ENCODE assay signal across 8 cellular contexts in genomic region chr16:30458561-30459394, GRCh38. TPM values are rescaled to one million over a fixed set of nuclear protein-coding genes. Genes with fewer than 3 reads are reported as not detected.
A peak's percentile ranks its signal among the peaks of the same experiment; 100 is the strongest.
DNase-seq lines count a peak whose midpoint lies in the region; ATAC-seq and TF ChIP-seq lines count a peak whose summit lies in the region.

No MANE protein-coding gene starts in this region.

- peak; percentile 50 to 89 (median 71) for DNase-seq in CD8-positive, alpha-beta memory T cell
- peak; percentile 93 for DNase-seq in activated CD8-positive, alpha-beta memory T cell treated with anti-CD3 and anti-CD28 coated beads for 24 hours
- DNase-seq in left lung (peak; percentile 81 to 91), COLO829 (ENCODE audit: low spot score) (no peak), GM23248 (no peak)

- H3K4me1 Mint-ChIP-seq in CD8-positive, alpha-beta memory T cell: peaks cover 41 to 72% (median 63%) of the 10 kb centered on the region in 3 donors
- H3K4me1 Mint-ChIP-seq in stimulated activated naive CD8-positive, alpha-beta T cell treated with anti-CD3 and anti-CD28 coated beads, Interleukin-15, Interleukin-2, amounts not matched to agents 100 ng/mL and 50 ng/mL, for 24 hours (ENCODE audit: low read depth): peaks cover 56% of the 10 kb centered on the region

- peak overlapping the region; percentile 18 for H3K4me3 ChIP-seq in CD8-positive, alpha-beta memory T cell (ENCODE audit: low read length)
- H3K4me3 ChIP-seq in KMS-11 (IDR thresholded peaks at IDR 0.05; ENCODE audit: insufficient read depth, low read depth, low read length): no peak overlapping the region
- H3K4me3 ChIP-seq in left lung: no peak overlapping the region
- no peak overlapping the region for H3K4me3 ChIP-seq in GM23248

- 78 to 80% methylated on average over 20 to 22 of the region's 22 CpGs for WGBS in GM23248 (ENCODE audit: low coverage in 1 of 2, low lambda C conversion rate in 2 of 2, missing lambda C conversion rate in 2 of 2), 2 experiments

- peak; percentile 79 for ATAC-seq in GM21515 (IDR thresholded peaks at IDR 0.05; ENCODE audit: unreplicated experiment)
- ATAC-seq in left lung: peak; percentile 85

- H4K20me1 ChIP-seq in KMS-11 (ENCODE audit: insufficient read depth): no peaks in the 10 kb centered on the region
- H4K20me1 ChIP-seq in GM23248 (ENCODE audit: insufficient read depth): no peaks in the 10 kb centered on the region

- no peaks in the 10 kb centered on the region for H3F3A ChIP-seq in GM23248 (ENCODE audit: insufficient read depth)

- peak overlapping the region; percentile 27; the same call in 1 of the 2 replicates for H2AFZ ChIP-seq in KMS-11 (ENCODE audit: low read depth)
- no peak overlapping the region for H2AFZ ChIP-seq in GM23248

- H3K27me3 Mint-ChIP-seq in CD8-positive, alpha-beta memory T cell: no peaks in the 10 kb centered on the region
- H3K27me3 Mint-ChIP-seq in stimulated activated naive CD8-positive, alpha-beta T cell treated with anti-CD3 and anti-CD28 coated beads, Interleukin-15, Interleukin-2, amounts not matched to agents 100 ng/mL and 50 ng/mL, for 24 hours: no peaks in the 10 kb centered on the region

- no peak overlapping the region for H3K27ac ChIP-seq in CD8-positive, alpha-beta memory T cell (ENCODE audit: low read depth, low read length)
- peak overlapping the region; percentile 91 for H3K27ac ChIP-seq in KMS-11
- peak overlapping the region in 1 of 2 donors; percentile 68 for H3K27ac ChIP-seq in left lung
- H3K27ac ChIP-seq in GM23248: no peak overlapping the region

- H3K4me1 ChIP-seq in CD8-positive, alpha-beta memory T cell (ENCODE audit: insufficient read depth, low read length): peaks cover 25% of the 10 kb centered on the region
- H3K4me1 ChIP-seq in KMS-11 (ENCODE audit: low read depth, poor library complexity, severe bottlenecking) (peaks cover 61% of the 10 kb centered on the region), left lung (peaks cover 0 to 24% of the 10 kb centered on the region in 2 donors), GM23248 (ENCODE audit: insufficient read depth) (no peaks in the 10 kb centered on the region)

- H3K27ac Mint-ChIP-seq in CD8-positive, alpha-beta memory T cell: peak overlapping the region; percentile 68 to 95 (median 89)
- H3K27ac Mint-ChIP-seq in stimulated activated naive CD8-positive, alpha-beta T cell treated with anti-CD3 and anti-CD28 coated beads, Interleukin-15, Interleukin-2, amounts not matched to agents 100 ng/mL and 50 ng/mL, for 24 hours: peak overlapping the region; percentile 94

- H3K4me3 Mint-ChIP-seq in CD8-positive, alpha-beta memory T cell: peak overlapping the region; percentile 41 to 82 (median 70)
- H3K4me3 Mint-ChIP-seq in stimulated activated naive CD8-positive, alpha-beta T cell treated with anti-CD3 and anti-CD28 coated beads, Interleukin-15, Interleukin-2, amounts not matched to agents 100 ng/mL and 50 ng/mL, for 24 hours: peak overlapping the region; percentile 68

- intact Hi-C loops in left lung (cut with DNase I): no loop called here

- H3K4me2 ChIP-seq in KMS-11 (peak overlapping the region; percentile 67), GM23248 (ENCODE audit: unreplicated experiment) (no peak overlapping the region)

- in situ Hi-C loops in GM23248 (cut with MboI): no loop called here

- no peaks in the 10 kb centered on the region for H3K36me3 ChIP-seq in CD8-positive, alpha-beta memory T cell (ENCODE audit: insufficient read depth, low read length)
- H3K36me3 ChIP-seq in KMS-11 (ENCODE audit: insufficient read depth): no peaks in the 10 kb centered on the region
- no peaks in the 10 kb centered on the region for H3K36me3 ChIP-seq in left lung
- H3K36me3 ChIP-seq in GM23248 (ENCODE audit: low read depth): no peaks in the 10 kb centered on the region

- H3K36me3 Mint-ChIP-seq in CD8-positive, alpha-beta memory T cell: no peaks in the 10 kb centered on the region
- no peaks in the 10 kb centered on the region for H3K36me3 Mint-ChIP-seq in stimulated activated naive CD8-positive, alpha-beta T cell treated with anti-CD3 and anti-CD28 coated beads, Interleukin-15, Interleukin-2, amounts not matched to agents 100 ng/mL and 50 ng/mL, for 24 hours (ENCODE audit: low read depth)

- POLR2A ChIA-PET in CD8-positive, alpha-beta memory T cell (lab: Charles Lee): interaction anchor here (0.6 to 6.2 kb wide), 11 partner anchors 9 to 113 kb away, joined by 3 to 102 read pairs (median 4); partner anchors contain the start of genes DCTPP1 and ITGAL

- CTCF ChIA-PET in CD8-positive, alpha-beta memory T cell (lab: Charles Lee): interaction anchor here (1.0 to 4.4 kb wide), 9 partner anchors 9 to 140 kb away, joined by 3 to 43 read pairs (median 16); partner anchors contain the start of genes DCTPP1, ITGAL and SEPHS2

- H3K79me2 ChIP-seq in KMS-11 (ENCODE audit: insufficient read depth, low read depth) (no peaks in the 10 kb centered on the region), GM23248 (ENCODE audit: insufficient read depth) (no peaks in the 10 kb centered on the region)

- H3K9ac ChIP-seq in KMS-11 (peak overlapping the region; percentile 58), GM23248 (no peak overlapping the region)

- no peaks in the 10 kb centered on the region for H3K27me3 ChIP-seq in CD8-positive, alpha-beta memory T cell (ENCODE audit: insufficient read depth, low read length, poor library complexity, severe bottlenecking)
- no peaks in the 10 kb centered on the region for H3K27me3 ChIP-seq in KMS-11 (ENCODE audit: insufficient read depth, low read depth)
- H3K27me3 ChIP-seq in left lung: no peaks in the 10 kb centered on the region
- no peaks in the 10 kb centered on the region for H3K27me3 ChIP-seq in GM23248 (replicated peaks; ENCODE audit: insufficient read depth)

- H3K9me3 ChIP-seq in CD8-positive, alpha-beta memory T cell (ENCODE audit: low read length): no peaks in the 10 kb centered on the region
- H3K9me3 ChIP-seq in left lung: no peaks in the 10 kb centered on the region
- H3K9me3 ChIP-seq in GM23248 (ENCODE audit: low read depth): no peaks in the 10 kb centered on the region

- TF ChIP-seq CTCF in KMS-11 (conservative IDR thresholded peaks at IDR 0.05; ENCODE audit: low read depth, low read length) (no peak), left lung (IDR thresholded peaks at IDR 0.05) (no peak)

- H3K9me2 ChIP-seq in GM23248 (ENCODE audit: insufficient read depth): no peaks in the 10 kb centered on the region

- no peaks in the 10 kb centered on the region for H3K9me3 Mint-ChIP-seq in CD8-positive, alpha-beta memory T cell
- H3K9me3 Mint-ChIP-seq in stimulated activated naive CD8-positive, alpha-beta T cell treated with anti-CD3 and anti-CD28 coated beads, Interleukin-15, Interleukin-2, amounts not matched to agents 100 ng/mL and 50 ng/mL, for 24 hours: no peaks in the 10 kb centered on the region

RNA-seq across cellular contexts. Expression of gene SEPHS2, which starts 13.1 kb away (rescaled TPM):
- total RNA-seq in CD8-positive, alpha-beta memory T cell: 10 to 100 TPM; 68.2 to 71.0 TPM
- polyA plus RNA-seq in CD8-positive, alpha-beta memory T cell: 59.0 TPM
- 10 to 100 TPM; 50.3 to 64.0 TPM for total RNA-seq in left lung
- total RNA-seq in GM23248 (2014; rRNA removed; shearing (Covaris generic)): 6.2 and 6.4 TPM in 2 replicates
- polyA plus RNA-seq in GM23248 (2016; fragmentation: Nextera tagmentation; extraction: Ambion mirVana): 26.9 and 27.5 TPM in 2 replicates

RNA-seq across cellular contexts. Expression of gene ITGAL, which starts 13.8 kb away (rescaled TPM):
- total RNA-seq in CD8-positive, alpha-beta memory T cell: 100 to 1,000 TPM; 333 to 363 TPM
- polyA plus RNA-seq in CD8-positive, alpha-beta memory T cell: 256 TPM
- total RNA-seq in left lung: 10 to 100 TPM; 19.9 to 60.2 TPM
- total RNA-seq in GM23248 (2014; rRNA removed; shearing (Covaris generic)): 0.65 TPM in 1 of 2 replicates, not detected in the other
- polyA plus RNA-seq in GM23248 (2016; fragmentation: Nextera tagmentation; extraction: Ambion mirVana): 0.27 TPM in 1 of 2 replicates, not detected in the other

RNA-seq across cellular contexts. Expression of gene DCTPP1, which starts 28.9 kb away (rescaled TPM):
- 100 to 1,000 TPM; 174 to 175 TPM for total RNA-seq in CD8-positive, alpha-beta memory T cell
- polyA plus RNA-seq in CD8-positive, alpha-beta memory T cell: 73.7 TPM
- 10 to 100 TPM; 26.2 to 37.4 TPM for total RNA-seq in left lung
- total RNA-seq in GM23248 (2014; rRNA removed; shearing (Covaris generic)): 20.2 and 24.3 TPM in 2 replicates
- polyA plus RNA-seq in GM23248 (2016; fragmentation: Nextera tagmentation; extraction: Ambion mirVana): 45.7 and 47.3 TPM in 2 replicates

RNA-seq across cellular contexts. Expression of gene ZNF771, which starts 51.4 kb away (rescaled TPM):
- 1 to 10 TPM; 7.3 to 9.8 TPM for total RNA-seq in CD8-positive, alpha-beta memory T cell
- polyA plus RNA-seq in CD8-positive, alpha-beta memory T cell: 6.0 TPM
- total RNA-seq in left lung: 1 to 10 TPM; 6.0 to 8.5 TPM
- total RNA-seq in GM23248 (2014; rRNA removed; shearing (Covaris generic)): 17.6 and 33.1 TPM in 2 replicates
- 20.1 and 21.1 TPM in 2 replicates for polyA plus RNA-seq in GM23248 (2016; fragmentation: Nextera tagmentation; extraction: Ambion mirVana)

Comparison
In these comparisons a context has a peak if more than half of its experiments do, and no peak if none do; other contexts are left out.
1. DNase-seq: peak in CD8-positive, alpha-beta memory T cell (5 of 5), activated CD8-positive, alpha-beta memory T cell treated with anti-CD3 and anti-CD28 coated beads for 24 hours (single experiment) and left lung (2 of 2); none in COLO829 (single experiment) and GM23248 (single experiment).
2. RNA of gene ITGAL, which starts 13.8 kb away (total RNA-seq): 333 to 363 TPM in CD8-positive, alpha-beta memory T cell and 19.9 to 60.2 TPM in left lung; 0.65 TPM in GM23248; every median in the first group is over 10 times any median in the second.